In genomic region chr7:159212226-159212625, GRCh38 we compare ENCODE assay signal across 15 cellular contexts.
DNase-seq lines count a peak whose midpoint lies in the region; ATAC-seq and TF ChIP-seq lines count a peak whose summit lies in the region.
"Had no signal": no experiment of that assay in that cellular context is flagged by ENCODE, and none has a peak within 500 bp of the region (broad histone marks: within the 10 kb centered on the region; RNA-seq: fewer than 3 reads in every experiment).

No MANE protein-coding gene starts in this region.

- H3K27ac ChIP-seq in SJCRH30 (peak overlapping the region; percentile 96), tibial artery (peak overlapping the region; percentile 63 to 75)
- H3K27ac ChIP-seq: A549 had no signal

- H3K27me3 Mint-ChIP-seq in brain = peaks cover 10% of the 10 kb centered on the region

- peaks cover 30% of the 10 kb centered on the region for H3K4me1 Mint-ChIP-seq in brain
- H3K4me1 Mint-ChIP-seq: CD14-positive monocyte had no signal

- DNase-seq in SJCRH30 (peak in 1 of 2 experiments; percentile 75), left lobe of liver (ENCODE audit: low spot score) (peak; percentile 6), tibial artery (no peak), HT-29 (ENCODE audit: low spot score) (no peak)
- DNase-seq: CD8-positive, alpha-beta T cell; COR-L47; DMS153; DMS79 treated with DMSO at 0.1 percent for 48 hours; EL; HCEC 1CT; HFFc6 had no signal

- peak overlapping the region in 1 of 5 experiments; percentile 18 for H3K4me3 Mint-ChIP-seq in brain
- H3K4me3 Mint-ChIP-seq: CD14-positive monocyte; CD8-positive, alpha-beta T cell; HFFc6 had no signal

- no peaks in the 10 kb centered on the region for H3K27me3 ChIP-seq in SJCRH30
- H3K27me3 ChIP-seq in tibial artery = no peaks in the 10 kb centered on the region

- peaks cover 54% of the 10 kb centered on the region for H3K4me1 ChIP-seq in SJCRH30
- H3K4me1 ChIP-seq in tibial artery = peaks cover 0 to 22% (median 9%) of the 10 kb centered on the region in 4 donors
- H3K4me1 ChIP-seq: A549 had no signal

- no peak for ATAC-seq in left lobe of liver
- ATAC-seq in GM18517 (IDR thresholded peaks at IDR 0.05; ENCODE audit: unreplicated experiment) = no peak
- ATAC-seq: A549; CD8-positive, alpha-beta T cell had no signal

- no peaks in the 10 kb centered on the region for H3K36me3 Mint-ChIP-seq in brain
- H3K36me3 Mint-ChIP-seq: CD14-positive monocyte; CD8-positive, alpha-beta T cell had no signal

- intact Hi-C loops in tibial artery (cut with DNase I; ENCODE audit: low total_unique reads) = no loop called here

- TF ChIP-seq CTCF in brain (conservative IDR thresholded peaks at IDR 0.05) = no peak
- TF ChIP-seq CTCF in tibial artery (IDR thresholded peaks at IDR 0.05) = no peak

- H3K9me3 Mint-ChIP-seq in brain = peaks cover 0 to 43% (median 0%) of the 10 kb centered on the region in 5 experiments
- H3K9me3 Mint-ChIP-seq: CD8-positive, alpha-beta T cell had no signal

- H3K9me3 ChIP-seq in SJCRH30 (replicated peaks) (no peaks in the 10 kb centered on the region; the same call in 1 of the 2 replicates), tibial artery (no peaks in the 10 kb centered on the region)
- H3K9me3 ChIP-seq: A549 had no signal

- H3K36me3 ChIP-seq in SJCRH30 = no peaks in the 10 kb centered on the region
- no peaks in the 10 kb centered on the region for H3K36me3 ChIP-seq in tibial artery

- peak overlapping the region; percentile 31 for H3K4me3 ChIP-seq in SJCRH30
- no peak overlapping the region for H3K4me3 ChIP-seq in tibial artery
- H3K4me3 ChIP-seq: A549 had no signal

- peak overlapping the region in 3 of 5 experiments; percentile 80 to 92 (median 88) for H3K27ac Mint-ChIP-seq in brain
- H3K27ac Mint-ChIP-seq: CD14-positive monocyte; CD8-positive, alpha-beta T cell; HFFc6 had no signal
